ENCODE assay signal across 28 cellular contexts in genomic region chr7:117445206-117445605, GRCh38. TPM values are rescaled to one million over a fixed set of nuclear protein-coding genes. Genes with fewer than 3 reads are reported as not detected.
DNase-seq lines count a peak whose midpoint lies in the region; ATAC-seq and TF ChIP-seq lines count a peak whose summit lies in the region.
"Had no signal": no experiment of that assay in that cellular context is flagged by ENCODE, and none has a peak within 500 bp of the region (broad histone marks: within the 10 kb centered on the region; RNA-seq: fewer than 3 reads in every experiment).

No MANE protein-coding gene starts in this region.

- H3K4me1 ChIP-seq in RWPE2 (ENCODE audit: insufficient read depth, poor library complexity, severe bottlenecking), result no peaks in the 10 kb centered on the region
- H3K4me1 ChIP-seq in neural progenitor cell, result no peaks in the 10 kb centered on the region
- H3K4me1 ChIP-seq: suprapubic skin had no signal

- H3K36me3 Mint-ChIP-seq in mesothelial cell of epicardium, result peaks cover 3% of the 10 kb centered on the region
- no peaks in the 10 kb centered on the region for H3K36me3 Mint-ChIP-seq in neural progenitor cell
- H3K36me3 Mint-ChIP-seq: stimulated activated effector memory CD8-positive, alpha-beta T cell treated with anti-CD3 and anti-CD28 coated beads, Interleukin-12 subunit alpha, Interleukin-12 subunit beta, amount 100 ng/mL, for 72 hours had no signal

- no peaks in the 10 kb centered on the region for H3F3A ChIP-seq in neural progenitor cell (ENCODE audit: low read depth)

- DNase-seq in A172 (ENCODE audit: low spot score) (peak; percentile 10), RWPE2 (ENCODE audit: low spot score) (no peak), epithelial cell of proximal tubule (ENCODE audit: low read depth) (peak; percentile 73), kidney tubule cell (ENCODE audit: low spot score) (peak; percentile 92), medulla oblongata (ENCODE audit: extremely low spot score) (no peak), ecto neural progenitor cell (ENCODE audit: low spot score) (no peak), mesothelial cell of epicardium (ENCODE audit: low spot score in 2 of 2, unreplicated experiment in 2 of 2) (no peak), neural progenitor cell (ENCODE audit: low spot score) (no peak)
- DNase-seq: 8988T; activated CD4-positive, CD25-positive, alpha-beta regulatory T cell treated with anti-CD3 and anti-CD28 coated beads, Interleukin-2, amount 50 U/mL, for 72 hours; activated CD8-positive, alpha-beta T cell treated with anti-CD3 and anti-CD28 coated beads for 36 hours; activated gamma-delta T cell; activated T-cell treated with anti-CD3 and anti-CD28 coated beads for 4 hours; caudate nucleus; erythroblast; Karpas-422; NCI-H1092; NCI-H187 treated with DMSO at 0.1 percent for 48 hours; NCI-H748 treated with DMSO at 0.1 percent for 48 hours; nephron progenitor cell; posterior cingulate gyrus; Right ventricle myocardium superior; stimulated activated CD4-positive, alpha-beta T cell treated with anti-CD3 and anti-CD28 coated beads, Interleukin-1b, Interleukin-23, amount 100 ng/mL, for 48 hours had no signal

- H3K4me3 ChIP-seq in RWPE2 (ENCODE audit: severe bottlenecking) (no peak overlapping the region), epithelial cell of proximal tubule (ENCODE audit: low read depth, low read length) (no peak overlapping the region), neural progenitor cell (no peak overlapping the region)
- H3K4me3 ChIP-seq: suprapubic skin had no signal

- H3K27ac ChIP-seq in RWPE2 (ENCODE audit: poor library complexity, severe bottlenecking) (no peak overlapping the region), neural progenitor cell (no peak overlapping the region)
- H3K27ac ChIP-seq: suprapubic skin had no signal

- H3K4me3 Mint-ChIP-seq in mesothelial cell of epicardium, result no peak overlapping the region
- no peak overlapping the region for H3K4me3 Mint-ChIP-seq in neural progenitor cell
- H3K4me3 Mint-ChIP-seq: activated CD8-positive, alpha-beta T cell treated with anti-CD3 and anti-CD28 coated beads for 36 hours; nephron progenitor cell; stimulated activated effector memory CD8-positive, alpha-beta T cell treated with anti-CD3 and anti-CD28 coated beads, Interleukin-12 subunit alpha, Interleukin-12 subunit beta, amount 100 ng/mL, for 72 hours had no signal

- H4K20me1 ChIP-seq in neural progenitor cell (ENCODE audit: low read depth), result no peaks in the 10 kb centered on the region

- H3K9me3 Mint-ChIP-seq in mesothelial cell of epicardium, result peaks cover 17% of the 10 kb centered on the region
- H3K9me3 Mint-ChIP-seq in neural progenitor cell, result peaks cover 7% of the 10 kb centered on the region

- H2AFZ ChIP-seq in neural progenitor cell (replicated peaks), result no peak overlapping the region

- H3K9me3 ChIP-seq in RWPE2 (ENCODE audit: severe bottlenecking) (no peaks in the 10 kb centered on the region), neural progenitor cell (ENCODE audit: low read depth) (peaks cover 3% of the 10 kb centered on the region)
- H3K9me3 ChIP-seq: suprapubic skin had no signal

- H3K4me1 Mint-ChIP-seq in mesothelial cell of epicardium, result no peaks in the 10 kb centered on the region
- no peaks in the 10 kb centered on the region for H3K4me1 Mint-ChIP-seq in neural progenitor cell
- H3K4me1 Mint-ChIP-seq: nephron progenitor cell; stimulated activated effector memory CD8-positive, alpha-beta T cell treated with anti-CD3 and anti-CD28 coated beads, Interleukin-12 subunit alpha, Interleukin-12 subunit beta, amount 100 ng/mL, for 72 hours had no signal

- H3K36me3 ChIP-seq in RWPE2 (ENCODE audit: low read depth) (no peaks in the 10 kb centered on the region), neural progenitor cell (no peaks in the 10 kb centered on the region)
- H3K36me3 ChIP-seq: suprapubic skin had no signal

- H3K9ac ChIP-seq in neural progenitor cell, result no peak overlapping the region

- ATAC-seq in RWPE2 (ENCODE audit: low read depth), result peak; percentile 55; the same call in 2 of the 3 replicates
- ATAC-seq: activated CD8-positive, alpha-beta T cell treated with anti-CD3 and anti-CD28 coated beads for 36 hours; stimulated activated effector memory CD8-positive, alpha-beta T cell treated with anti-CD3 and anti-CD28 coated beads, Interleukin-12 subunit alpha, Interleukin-12 subunit beta, amount 100 ng/mL, for 72 hours had no signal

- H3K27ac Mint-ChIP-seq in mesothelial cell of epicardium (no peak overlapping the region), neural progenitor cell (no peak overlapping the region)
- H3K27ac Mint-ChIP-seq: activated CD8-positive, alpha-beta T cell treated with anti-CD3 and anti-CD28 coated beads for 36 hours; nephron progenitor cell; stimulated activated effector memory CD8-positive, alpha-beta T cell treated with anti-CD3 and anti-CD28 coated beads, Interleukin-12 subunit alpha, Interleukin-12 subunit beta, amount 100 ng/mL, for 72 hours had no signal

- no peaks in the 10 kb centered on the region for H3K27me3 ChIP-seq in RWPE2 (ENCODE audit: insufficient read depth, poor library complexity, severe bottlenecking)
- H3K27me3 ChIP-seq in neural progenitor cell, result no peaks in the 10 kb centered on the region
- H3K27me3 ChIP-seq: suprapubic skin had no signal

- TF ChIP-seq CTCF in RWPE2 (IDR thresholded peaks at IDR 0.05; ENCODE audit: poor library complexity, severe bottlenecking) (no peak), epithelial cell of proximal tubule (conservative IDR thresholded peaks at IDR 0.05; ENCODE audit: low read depth, low read length) (no peak), mesothelial cell of epicardium (IDR thresholded peaks at IDR 0.05; ENCODE audit: unreplicated experiment) (no peak), neural progenitor cell (IDR thresholded peaks at IDR 0.05) (no peak)

- no peaks in the 10 kb centered on the region for H3K79me2 ChIP-seq in neural progenitor cell (ENCODE audit: low read depth)

- no peak overlapping the region for H3K4me2 ChIP-seq in neural progenitor cell

- no peaks in the 10 kb centered on the region for H3K27me3 Mint-ChIP-seq in mesothelial cell of epicardium (ENCODE audit: low read depth)
- H3K27me3 Mint-ChIP-seq in neural progenitor cell (ENCODE audit: insufficient read depth, low read depth), result no peaks in the 10 kb centered on the region
- H3K27me3 Mint-ChIP-seq: activated CD8-positive, alpha-beta T cell treated with anti-CD3 and anti-CD28 coated beads for 36 hours had no signal

RNA-seq across cellular contexts. Expression of gene ASZ1, which starts 17.9 kb away (rescaled TPM):
- not detected in 2 replicates for total RNA-seq in A172 (2014; rRNA removed; shearing (Covaris generic))
- total RNA-seq in epithelial cell of proximal tubule (not detected in 2 replicates), mesothelial cell of epicardium (0.18 TPM in 1 of 3 replicates, not detected in the others), neural progenitor cell (ENCODE audit: low replicate concordance) (not detected in 2 replicates)
- total RNA-seq: activated CD8-positive, alpha-beta T cell treated with anti-CD3 and anti-CD28 coated beads for 36 hours; mononuclear cell; OCI-LY7; Right ventricle myocardium superior; skeletal muscle tissue; suprapubic skin had no signal

RNA-seq across cellular contexts. Expression of gene CFTR, which starts 34.6 kb away (rescaled TPM):
- total RNA-seq in A172 (2014; rRNA removed; shearing (Covaris generic)), result 0.02 TPM in 1 of 2 replicates, not detected in the other
- 0.29 and 0.98 TPM in 2 replicates for total RNA-seq in epithelial cell of proximal tubule
- total RNA-seq in mesothelial cell of epicardium, result 0.91 to 2.7 TPM (median 1.4 TPM) in 3 replicates
- 0.06 and 0.15 TPM in 2 replicates for total RNA-seq in neural progenitor cell (ENCODE audit: low replicate concordance)
- total RNA-seq: activated CD8-positive, alpha-beta T cell treated with anti-CD3 and anti-CD28 coated beads for 36 hours; mononuclear cell; OCI-LY7; skeletal muscle tissue had no signal

Comparison
In these comparisons a context has a peak if more than half of its experiments do, and no peak if none do; other contexts are left out.
1. DNase-seq: peak in A172 (single experiment), epithelial cell of proximal tubule (single experiment) and kidney tubule cell (single experiment); none in RWPE2 (single experiment), medulla oblongata (single experiment), ecto neural progenitor cell (single experiment), mesothelial cell of epicardium (0 of 2) and neural progenitor cell (single experiment).